Comparison of ENCODE assay signal across 37 cellular contexts in the genomic region with DNA sequence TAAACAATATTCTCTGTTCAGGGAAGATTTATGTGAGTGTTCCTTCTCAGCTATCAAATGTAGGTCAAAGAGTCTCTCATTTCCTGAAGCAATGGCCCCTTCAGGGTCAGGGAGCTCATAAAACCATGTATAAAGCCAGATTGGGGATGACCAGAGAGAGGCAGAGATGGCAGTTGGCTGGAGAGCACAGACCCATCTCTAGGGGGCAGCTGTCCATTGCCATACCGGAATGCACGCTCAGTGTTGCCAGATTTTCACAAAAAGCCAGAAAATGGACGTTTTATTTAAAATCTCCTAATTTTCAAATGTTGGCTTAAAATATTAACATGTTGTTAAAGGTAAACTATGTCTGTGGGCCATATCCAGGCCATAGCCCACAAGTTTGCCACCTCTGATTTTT.
DNase-seq lines count a peak whose midpoint lies in the region; ATAC-seq and TF ChIP-seq lines count a peak whose summit lies in the region.
"Had no signal": no experiment of that assay in that cellular context is flagged by ENCODE, and none has a peak within 500 bp of the region (broad histone marks: within the 10 kb centered on the region; RNA-seq: fewer than 3 reads in every experiment).

No MANE protein-coding gene starts in this region.

- H3K27ac Mint-ChIP-seq in chondrocyte (ENCODE audit: unreplicated experiment) (no peak overlapping the region), type B pancreatic cell (no peak overlapping the region)
- H3K27ac Mint-ChIP-seq: activated CD8-positive, alpha-beta T cell treated with anti-CD3 and anti-CD28 coated beads, Interleukin-2, amount 10 ng/mL, durations not matched to agents 7 days and 5 days; activated naive CD4-positive, alpha-beta T cell treated with anti-CD3 and anti-CD28 coated beads, Interleukin-2, amount 10 ng/mL, durations not matched to agents 7 days and 5 days; activated T-helper 17 cell treated with anti-CD3 and anti-CD28 coated beads, Interleukin-2, amount 50 U/mL, for 72 hours; CD4-positive, CD25-positive, alpha-beta regulatory T cell had no signal

- no peak for TF ChIP-seq EP300 in esophagus muscularis mucosa (IDR thresholded peaks at IDR 0.05)

- H3K4me1 ChIP-seq in cardiac muscle cell (ENCODE audit: low read depth) (no peaks in the 10 kb centered on the region), BE2C (no peaks in the 10 kb centered on the region), esophagus muscularis mucosa (peaks cover 0 to under 1% (median 0%) of the 10 kb centered on the region in 4 donors)
- H3K4me1 ChIP-seq: colonic mucosa, heart left ventricle, parathyroid adenoma, testis had no signal

- H3K27me3 Mint-ChIP-seq in chondrocyte (ENCODE audit: low read depth) (no peaks in the 10 kb centered on the region), type B pancreatic cell (no peaks in the 10 kb centered on the region)
- H3K27me3 Mint-ChIP-seq: activated naive CD4-positive, alpha-beta T cell treated with anti-CD3 and anti-CD28 coated beads, Interleukin-2, amount 10 ng/mL, durations not matched to agents 7 days and 5 days; activated T-helper 17 cell treated with anti-CD3 and anti-CD28 coated beads, Interleukin-2, amount 50 U/mL, for 72 hours; CD4-positive, CD25-positive, alpha-beta regulatory T cell had no signal

- ATAC-seq in left ventricle myocardium superior (no peak), HG03095 (IDR thresholded peaks at IDR 0.05; ENCODE audit: unreplicated experiment) (no peak)
- ATAC-seq: activated CD8-positive, alpha-beta T cell treated with anti-CD3 and anti-CD28 coated beads, Interleukin-2, amount 10 ng/mL, durations not matched to agents 7 days and 5 days; activated T-helper 17 cell treated with anti-CD3 and anti-CD28 coated beads, Interleukin-2, amount 50 U/mL, for 72 hours; heart left ventricle; Right ventricle myocardium inferior had no signal

- H3K36me3 ChIP-seq in cardiac muscle cell = no peaks in the 10 kb centered on the region
- no peaks in the 10 kb centered on the region for H3K36me3 ChIP-seq in BE2C
- no peaks in the 10 kb centered on the region for H3K36me3 ChIP-seq in esophagus muscularis mucosa
- H3K36me3 ChIP-seq: colonic mucosa, heart left ventricle had no signal

- H3K27me3 ChIP-seq in cardiac muscle cell (no peaks in the 10 kb centered on the region), BE2C (no peaks in the 10 kb centered on the region), esophagus muscularis mucosa (no peaks in the 10 kb centered on the region)
- H3K27me3 ChIP-seq: colonic mucosa, heart left ventricle, testis had no signal

- DNase-seq in cardiac muscle cell (ENCODE audit: low read depth in 1 of 2, low spot score in 1 of 2) (no peak), left ventricle myocardium superior (no peak), chondrocyte (ENCODE audit: low spot score) (no peak), iPS-NIHi11 (ENCODE audit: low spot score) (peak; percentile 27), type B pancreatic cell (ENCODE audit: extremely low spot score, unreplicated experiment) (no peak), BE2C (no peak), esophagus muscularis mucosa (ENCODE audit: extremely low spot score) (no peak)
- DNase-seq: 8988T; activated CD4-positive, alpha-beta T cell treated with anti-CD3 and anti-CD28 coated beads for 4 hours; activated CD8-positive, alpha-beta T cell treated with anti-CD3 and anti-CD28 coated beads, Interleukin-2, amount 10 ng/mL, durations not matched to agents 7 days and 5 days; activated naive CD4-positive, alpha-beta T cell treated with anti-CD3 and anti-CD28 coated beads, Interleukin-2, amount 10 ng/mL, durations not matched to agents 7 days and 5 days; amygdala; Calu3; CD4-positive, CD25-positive, alpha-beta regulatory T cell; colonic mucosa; DMS79; effector CD4-positive, alpha-beta T cell; foreskin melanocyte; GDM1; heart left ventricle; Kasumi-1; mammary epithelial cell; MV-4-11; NCI-H146; PC-9; retina; small intestine; stimulated activated naive CD4-positive, alpha-beta T cell; SW 1271; T-helper 9 cell; testis had no signal

- H3K9me3 ChIP-seq in cardiac muscle cell (ENCODE audit: low read depth) = no peaks in the 10 kb centered on the region
- no peaks in the 10 kb centered on the region for H3K9me3 ChIP-seq in BE2C
- H3K9me3 ChIP-seq in esophagus muscularis mucosa = no peaks in the 10 kb centered on the region
- H3K9me3 ChIP-seq: colonic mucosa, testis had no signal

- no peak overlapping the region for H3K4me3 ChIP-seq in cardiac muscle cell
- no peak overlapping the region for H3K4me3 ChIP-seq in BE2C (ENCODE audit: low read depth, low read length)
- no peak overlapping the region for H3K4me3 ChIP-seq in esophagus muscularis mucosa
- H3K4me3 ChIP-seq: colonic mucosa, heart left ventricle, PC-9, testis had no signal

- TF ChIP-seq POLR2A in esophagus muscularis mucosa (IDR thresholded peaks at IDR 0.05; ENCODE audit: low read depth) = no peak

- TF ChIP-seq CTCF in cardiac muscle cell (IDR thresholded peaks at IDR 0.05; ENCODE audit: low read depth, low read length) (peak; percentile 12), chondrocyte (IDR thresholded peaks at IDR 0.05) (peak; percentile 38), type B pancreatic cell (conservative IDR thresholded peaks at IDR 0.05) (peak; percentile 16), BE2C (IDR thresholded peaks at IDR 0.05; ENCODE audit: low read depth, low read length) (no peak), esophagus muscularis mucosa (IDR thresholded peaks at IDR 0.05) (no peak)

- H3K27ac ChIP-seq in cardiac muscle cell (no peak overlapping the region), esophagus muscularis mucosa (replicated peaks in 1 of 4) (no peak overlapping the region)
- H3K27ac ChIP-seq: colonic mucosa, heart left ventricle, parathyroid adenoma, PC-9, testis, VCaP had no signal

- H3K36me3 Mint-ChIP-seq in chondrocyte (ENCODE audit: low read depth) (no peaks in the 10 kb centered on the region), type B pancreatic cell (no peaks in the 10 kb centered on the region)
- H3K36me3 Mint-ChIP-seq: activated naive CD4-positive, alpha-beta T cell treated with anti-CD3 and anti-CD28 coated beads, Interleukin-2, amount 10 ng/mL, durations not matched to agents 7 days and 5 days; CD4-positive, CD25-positive, alpha-beta regulatory T cell had no signal

- H3K9me3 Mint-ChIP-seq in chondrocyte (ENCODE audit: low read depth) = no peaks in the 10 kb centered on the region
- H3K9me3 Mint-ChIP-seq in type B pancreatic cell = no peaks in the 10 kb centered on the region

- H3K4me3 Mint-ChIP-seq in chondrocyte (ENCODE audit: unreplicated experiment) (no peak overlapping the region), type B pancreatic cell (no peak overlapping the region)
- H3K4me3 Mint-ChIP-seq: activated CD8-positive, alpha-beta T cell treated with anti-CD3 and anti-CD28 coated beads, Interleukin-2, amount 10 ng/mL, durations not matched to agents 7 days and 5 days; activated naive CD4-positive, alpha-beta T cell treated with anti-CD3 and anti-CD28 coated beads, Interleukin-2, amount 10 ng/mL, durations not matched to agents 7 days and 5 days; activated T-helper 17 cell treated with anti-CD3 and anti-CD28 coated beads, Interleukin-2, amount 50 U/mL, for 72 hours; CD4-positive, CD25-positive, alpha-beta regulatory T cell; neural crest cell had no signal

- H3K4me1 Mint-ChIP-seq in chondrocyte (ENCODE audit: low read depth) (peaks cover 4% of the 10 kb centered on the region), type B pancreatic cell (ENCODE audit: unreplicated experiment) (peaks cover 11% of the 10 kb centered on the region)
- H3K4me1 Mint-ChIP-seq: activated naive CD4-positive, alpha-beta T cell treated with anti-CD3 and anti-CD28 coated beads, Interleukin-2, amount 10 ng/mL, durations not matched to agents 7 days and 5 days; activated T-helper 17 cell treated with anti-CD3 and anti-CD28 coated beads, Interleukin-2, amount 50 U/mL, for 72 hours; CD4-positive, CD25-positive, alpha-beta regulatory T cell had no signal

- intact Hi-C loops in left ventricle myocardium superior (cut with micrococcal nuclease) (no loop called here), esophagus muscularis mucosa (cut with DNase I) (no loop called here)

- 87% methylated on average over 3 of the region's 3 CpGs for WGBS in esophagus muscularis mucosa

Comparison
In these comparisons a context has a peak if more than half of its experiments do, and no peak if none do; other contexts are left out.
1. CTCF ChIP-seq: peak in cardiac muscle cell (single experiment), chondrocyte (single experiment) and type B pancreatic cell (single experiment); none in BE2C (single experiment) and esophagus muscularis mucosa (0 of 3).